Comparison of ENCODE assay signal across 9 cellular contexts in genomic region chr17:29572691-29573557, GRCh38. TPM values are rescaled to one million over a fixed set of nuclear protein-coding genes. Genes with fewer than 3 reads are reported as not detected.
DNase-seq lines count a peak whose midpoint lies in the region; ATAC-seq, FAIRE-seq and TF ChIP-seq lines count a peak whose summit lies in the region.
"Had no signal": no experiment of that assay in that cellular context is flagged by ENCODE, and none has a peak within 500 bp of the region (broad histone marks: within the 10 kb centered on the region; RNA-seq: fewer than 3 reads in every experiment).

No MANE protein-coding gene starts in this region.

- no peaks in the 10 kb centered on the region for H3K36me3 ChIP-seq in Panc1 (ENCODE audit: control insufficient read depth, insufficient read depth, low read length)

- peaks cover 7% of the 10 kb centered on the region for H3K4me1 ChIP-seq in Panc1 (ENCODE audit: control insufficient read depth, insufficient read depth, low read length)

- peak; percentile 14 for TF ChIP-seq CTCF in D721Med (IDR thresholded peaks at IDR 0.05; ENCODE audit: insufficient read depth, missing control alignments)
- TF ChIP-seq CTCF in Panc1 (IDR thresholded peaks at IDR 0.05), result peak; percentile 80

- no TSS peak for BruUV-seq in Panc1 (replicated peaks; lab: Mats Ljungman, UMichigan)

- in situ Hi-C loops in Panc1 (cut with HindIII; ENCODE audit: low pct_unique_long_range_greater_than_20kb, low sequenced_read_pairs), result no loop called here

- H3K27ac ChIP-seq in Panc1 (ENCODE audit: low read length) (no peak overlapping the region), angular gyrus (ENCODE audit: low read depth, low read length) (peak overlapping the region; percentile 48)

- DNase-seq in D721Med (ENCODE audit: insufficient read length, low spot score) (peak; percentile 65), Panc1 (ENCODE audit: low read depth, low spot score) (no peak), hypothalamus (lab: John Stamatoyannopoulos, UW) (peak in 28 of 51 donors; percentile 28 to 76 (median 50)), NCI-H2107 treated with DMSO at 0.1 percent for 48 hours (lab: John Stamatoyannopoulos, UW; ENCODE audit: unreplicated experiment) (no peak), glomerular visceral epithelial cell (ENCODE audit: extremely low spot score) (no peak), NCI-H345 treated with DMSO at 0.1 percent for 48 hours (lab: John Stamatoyannopoulos, UW; ENCODE audit: unreplicated experiment) (no peak)
- peak; percentile 62 for DNase-seq in stimulated activated CD4-positive, alpha-beta T cell treated with anti-CD3 and anti-CD28 coated beads, Interleukin-12 subunit alpha, Interleukin-12 subunit beta, amount 100 ng/mL, for 4 hours

- POLR2A ChIA-PET in Panc1 (lab: Charles Lee), result no interaction called here

- no peak for ATAC-seq in Panc1

- no peaks in the 10 kb centered on the region for H3K9me3 ChIP-seq in Panc1 (ENCODE audit: control insufficient read depth, insufficient read depth, low read depth, low read length)

- FAIRE-seq in D721Med (lab: Jason Lieb, UNC), result no peak
- FAIRE-seq: islet of Langerhans had no signal

- H3K27me3 ChIP-seq in Panc1 (ENCODE audit: control insufficient read depth, insufficient read depth, low read length), result no peaks in the 10 kb centered on the region

- intact Hi-C loops in Panc1 (cut with micrococcal nuclease; ENCODE audit: unreplicated experiment), result no loop called here

- H3K4me3 ChIP-seq in Panc1 (ENCODE audit: low read depth in 2 of 2, low read length in 2 of 2), result no peak overlapping the region

- CTCF ChIA-PET in Panc1 (lab: Charles Lee), result interaction anchor here (0.6 to 1.8 kb wide), 2 partner anchors 45 to 104 kb away, joined by 3 to 9 read pairs; no protein-coding TSS in a partner anchor

RNA-seq across cellular contexts. Expression of gene TP53I13, which starts 4.4 kb away (rescaled TPM):
- 123 TPM for total RNA-seq in Panc1 (2021; ENCODE audit: unreplicated experiment)
- polyA plus RNA-seq in Panc1 (2012; ENCODE audit: insufficient read length), result 200 TPM

RNA-seq across cellular contexts. Expression of gene ABHD15, which starts 6.1 kb away (rescaled TPM):
- 33.7 TPM for total RNA-seq in Panc1 (2021; ENCODE audit: unreplicated experiment)
- polyA plus RNA-seq in Panc1 (2012; ENCODE audit: insufficient read length), result 25.9 TPM

RNA-seq across cellular contexts. Expression of gene GIT1, which starts 16.5 kb away (rescaled TPM):
- 94.6 TPM for total RNA-seq in Panc1 (2021; ENCODE audit: unreplicated experiment)
- polyA plus RNA-seq in Panc1 (2012; ENCODE audit: insufficient read length), result 105 TPM

RNA-seq across cellular contexts. Expression of gene ANKRD13B, which starts 20.0 kb away (rescaled TPM):
- 31.4 TPM for total RNA-seq in Panc1 (2021; ENCODE audit: unreplicated experiment)
- 34.3 TPM for polyA plus RNA-seq in Panc1 (2012; ENCODE audit: insufficient read length)

RNA-seq across cellular contexts. Expression of gene CORO6, which starts 49.8 kb away (rescaled TPM):
- 9.7 TPM for total RNA-seq in Panc1 (2021; ENCODE audit: unreplicated experiment)
- 11.8 TPM for polyA plus RNA-seq in Panc1 (2012; ENCODE audit: insufficient read length)

Comparison
In these comparisons a context has a peak if more than half of its experiments do, and no peak if none do; other contexts are left out.
1. DNase-seq: peak in D721Med (single experiment), hypothalamus (28 of 51) and stimulated activated CD4-positive, alpha-beta T cell treated with anti-CD3 and anti-CD28 coated beads, Interleukin-12 subunit alpha, Interleukin-12 subunit beta, amount 100 ng/mL, for 4 hours (single experiment); none in Panc1 (single experiment), NCI-H2107 treated with DMSO at 0.1 percent for 48 hours (single experiment), glomerular visceral epithelial cell (single experiment) and NCI-H345 treated with DMSO at 0.1 percent for 48 hours (single experiment).